9 cellular contexts compared by ENCODE assay signal in genomic region chr5:59034498-59035186, GRCh38.
A peak's percentile ranks its signal among the peaks of the same experiment; 100 is the strongest.
DNase-seq lines count a peak whose midpoint lies in the region; ATAC-seq and TF ChIP-seq lines count a peak whose summit lies in the region.
"Had no signal": no experiment of that assay in that cellular context is flagged by ENCODE, and none has a peak within 500 bp of the region (broad histone marks: within the 10 kb centered on the region; RNA-seq: fewer than 3 reads in every experiment).

No MANE protein-coding gene starts in this region.

- no peaks in the 10 kb centered on the region for H3K36me3 Mint-ChIP-seq in endothelial cell (ENCODE audit: low read depth, unreplicated experiment)

- no peak overlapping the region for H3K27ac Mint-ChIP-seq in endothelial cell (ENCODE audit: unreplicated experiment)

- no peak overlapping the region for H4K91ac ChIP-seq in trophoblast cell (ENCODE audit: low read depth, low read length)

- H2AFZ ChIP-seq in ACC112 (ENCODE audit: low read length, unreplicated experiment) = no peak overlapping the region
- H2AFZ ChIP-seq in trophoblast cell (ENCODE audit: insufficient read depth, low read length, poor library complexity) = no peak overlapping the region

- ATAC-seq in HG03135 (IDR thresholded peaks at IDR 0.05; ENCODE audit: unreplicated experiment) = peak; percentile 50
- ATAC-seq in SK-N-SH treated with all-trans-retinoic acid at 6 μM for 48 hours = peak; percentile 45; the same call in 2 of the 3 replicates

- no peak overlapping the region for H4K12ac ChIP-seq in trophoblast cell (ENCODE audit: low read depth, low read length)

- no peak overlapping the region for H3K18ac ChIP-seq in trophoblast cell (ENCODE audit: low read length)

- no peak overlapping the region for H3K4me3 Mint-ChIP-seq in endothelial cell (ENCODE audit: unreplicated experiment)

- H2BK120ac ChIP-seq in trophoblast cell (ENCODE audit: insufficient read depth, low read length, poor library complexity) = no peak overlapping the region

- H3K79me1 ChIP-seq in trophoblast cell (ENCODE audit: low read length) = peaks cover 11% of the 10 kb centered on the region

- H3K27me3 ChIP-seq in ACC112 (ENCODE audit: insufficient read depth, low read length) = no peaks in the 10 kb centered on the region
- H3K27me3 ChIP-seq in trophoblast cell (ENCODE audit: insufficient read depth, low read length) = peaks cover 5% of the 10 kb centered on the region
- H3K27me3 ChIP-seq: pancreas had no signal

- peaks cover 9% of the 10 kb centered on the region for H3K4me1 Mint-ChIP-seq in endothelial cell (ENCODE audit: unreplicated experiment)

- H3K9me3 ChIP-seq in trophoblast cell (ENCODE audit: insufficient read depth, low read depth, low read length) = no peaks in the 10 kb centered on the region
- H3K9me3 ChIP-seq: pancreas had no signal

- H3K79me2 ChIP-seq in ACC112 (ENCODE audit: control insufficient read depth, insufficient read depth, low read length, unreplicated experiment) = peaks cover 79% of the 10 kb centered on the region
- peaks cover 10% of the 10 kb centered on the region for H3K79me2 ChIP-seq in trophoblast cell (ENCODE audit: control insufficient read depth, insufficient read depth, low read length, poor library complexity)

- H3K27me3 Mint-ChIP-seq in endothelial cell (ENCODE audit: unreplicated experiment) = peaks cover 2% of the 10 kb centered on the region

- WGBS in trophoblast cell (ENCODE audit: extremely low coverage, insufficient coverage, insufficient read length) = no CpG with 5 or more reads among the region's 3 CpGs

- no peak overlapping the region for H3K9ac ChIP-seq in trophoblast cell (ENCODE audit: low read length)

- H3K14ac ChIP-seq in trophoblast cell (ENCODE audit: low read length) = no peak overlapping the region

- H3K27ac ChIP-seq in ACC112 (ENCODE audit: low read depth, low read length) (peak overlapping the region; percentile 88), trophoblast cell (ENCODE audit: low read depth, low read length) (peak overlapping the region; percentile 54)
- H3K27ac ChIP-seq: pancreas had no signal

- peak; percentile 58 for DNase-seq in DMS53 (lab: John Stamatoyannopoulos, UW)
- no peak for DNase-seq in endothelial cell (ENCODE audit: low spot score)
- DNase-seq in trophoblast cell = peak in 1 of 2 donors; percentile 49
- no peak for DNase-seq in DMS79 treated with DMSO at 0.1 percent for 48 hours (lab: John Stamatoyannopoulos, UW)
- DNase-seq in NCI-H2107 treated with DMSO at 0.1 percent for 48 hours (lab: John Stamatoyannopoulos, UW; ENCODE audit: unreplicated experiment) = no peak
- DNase-seq: pancreas had no signal

- no peaks in the 10 kb centered on the region for H3K9me3 Mint-ChIP-seq in endothelial cell (ENCODE audit: unreplicated experiment)

- H3K4me2 ChIP-seq in trophoblast cell (ENCODE audit: low read length) = no peak overlapping the region

- peaks cover 3% of the 10 kb centered on the region; the same call in 1 of the 2 replicates for H3K36me3 ChIP-seq in ACC112 (ENCODE audit: insufficient read depth, low read length)
- H3K36me3 ChIP-seq in trophoblast cell (ENCODE audit: control insufficient read depth in 1 of 2, insufficient read depth in 2 of 2, low read length in 2 of 2) = peaks cover 5 to 8% of the 10 kb centered on the region in 2 experiments
- H3K36me3 ChIP-seq: pancreas had no signal

- no peak overlapping the region for H3K4ac ChIP-seq in trophoblast cell (ENCODE audit: low read depth, low read length)

- H2BK12ac ChIP-seq in trophoblast cell (ENCODE audit: low read length) = no peak overlapping the region

- H2AK5ac ChIP-seq in trophoblast cell (ENCODE audit: low read length) = no peak overlapping the region

- H3K4me3 ChIP-seq in ACC112 (ENCODE audit: low read depth, low read length) = peak overlapping the region; percentile 90
- H3K4me3 ChIP-seq in trophoblast cell (ENCODE audit: low read depth, low read length) = no peak overlapping the region
- H3K4me3 ChIP-seq: pancreas had no signal

- H3K4me1 ChIP-seq in ACC112 (ENCODE audit: control insufficient read depth, insufficient read depth, low read length, unreplicated experiment) = peaks cover 32% of the 10 kb centered on the region
- H3K4me1 ChIP-seq in trophoblast cell (ENCODE audit: control insufficient read depth in 1 of 2, insufficient read depth in 2 of 2, low read length in 2 of 2) = peaks cover 0 to 2% of the 10 kb centered on the region in 2 experiments

- H3K23ac ChIP-seq in trophoblast cell (ENCODE audit: low read length) = no peak overlapping the region

- TF ChIP-seq CTCF in endothelial cell (IDR thresholded peaks at IDR 0.05; ENCODE audit: unreplicated experiment) = peak; percentile 70

- no peak overlapping the region for H2BK5ac ChIP-seq in trophoblast cell (ENCODE audit: low read depth, low read length, poor library complexity)

- no peak overlapping the region for H4K8ac ChIP-seq in trophoblast cell (ENCODE audit: low read depth, low read length)

TF ChIP-seq in SK-N-SH treated with all-trans-retinoic acid at 6 μM for 48 hours, 23 proteins besides CTCF, POLR2A, EP300 and RAD21:
- no peak for TF ChIP-seq ARNTL (CRISPR knock-in tag; IDR thresholded peaks at IDR 0.05; ENCODE audit: borderline replicate concordance, low read depth)
- no peak for TF ChIP-seq ZNF565 (CRISPR knock-in tag; conservative IDR thresholded peaks at IDR 0.05; ENCODE audit: low read depth)
- TF ChIP-seq ZFP30 (CRISPR knock-in tag; IDR thresholded peaks at IDR 0.05) = no peak
- no peak for TF ChIP-seq GLIS3 (CRISPR knock-in tag; IDR thresholded peaks at IDR 0.05)
- TF ChIP-seq CREB5 (CRISPR knock-in tag; IDR thresholded peaks at IDR 0.05; ENCODE audit: low read depth) = no peak
- TF ChIP-seq TSHZ2 (CRISPR knock-in tag; IDR thresholded peaks at IDR 0.05) = no peak
- TF ChIP-seq RARB (CRISPR knock-in tag; IDR thresholded peaks at IDR 0.05) = no peak
- no peak for TF ChIP-seq ZNF8 (CRISPR knock-in tag; IDR thresholded peaks at IDR 0.05)
- TF ChIP-seq CSDC2 (CRISPR knock-in tag; IDR thresholded peaks at IDR 0.05) = no peak
- TF ChIP-seq OSR1 (CRISPR knock-in tag; IDR thresholded peaks at IDR 0.05) = no peak
- no peak for TF ChIP-seq BACH2 (CRISPR knock-in tag; IDR thresholded peaks at IDR 0.05; ENCODE audit: borderline replicate concordance)
- no peak for TF ChIP-seq PPARA (CRISPR knock-in tag; IDR thresholded peaks at IDR 0.05; ENCODE audit: borderline replicate concordance)
- no peak for TF ChIP-seq SNAI2 (CRISPR knock-in tag; IDR thresholded peaks at IDR 0.05)
- TF ChIP-seq ISL1 (CRISPR knock-in tag; IDR thresholded peaks at IDR 0.05) = no peak
- TF ChIP-seq CSRNP3 (CRISPR knock-in tag; IDR thresholded peaks at IDR 0.05) = no peak
- TF ChIP-seq ESRRG (CRISPR knock-in tag; IDR thresholded peaks at IDR 0.05) = no peak
- no peak for TF ChIP-seq TCF4 (CRISPR knock-in tag; IDR thresholded peaks at IDR 0.05; ENCODE audit: borderline replicate concordance)
- TF ChIP-seq ZNF70 (CRISPR knock-in tag; IDR thresholded peaks at IDR 0.05) = no peak
